Comparison of ENCODE assay signal across 1 cellular context in the genomic region with DNA sequence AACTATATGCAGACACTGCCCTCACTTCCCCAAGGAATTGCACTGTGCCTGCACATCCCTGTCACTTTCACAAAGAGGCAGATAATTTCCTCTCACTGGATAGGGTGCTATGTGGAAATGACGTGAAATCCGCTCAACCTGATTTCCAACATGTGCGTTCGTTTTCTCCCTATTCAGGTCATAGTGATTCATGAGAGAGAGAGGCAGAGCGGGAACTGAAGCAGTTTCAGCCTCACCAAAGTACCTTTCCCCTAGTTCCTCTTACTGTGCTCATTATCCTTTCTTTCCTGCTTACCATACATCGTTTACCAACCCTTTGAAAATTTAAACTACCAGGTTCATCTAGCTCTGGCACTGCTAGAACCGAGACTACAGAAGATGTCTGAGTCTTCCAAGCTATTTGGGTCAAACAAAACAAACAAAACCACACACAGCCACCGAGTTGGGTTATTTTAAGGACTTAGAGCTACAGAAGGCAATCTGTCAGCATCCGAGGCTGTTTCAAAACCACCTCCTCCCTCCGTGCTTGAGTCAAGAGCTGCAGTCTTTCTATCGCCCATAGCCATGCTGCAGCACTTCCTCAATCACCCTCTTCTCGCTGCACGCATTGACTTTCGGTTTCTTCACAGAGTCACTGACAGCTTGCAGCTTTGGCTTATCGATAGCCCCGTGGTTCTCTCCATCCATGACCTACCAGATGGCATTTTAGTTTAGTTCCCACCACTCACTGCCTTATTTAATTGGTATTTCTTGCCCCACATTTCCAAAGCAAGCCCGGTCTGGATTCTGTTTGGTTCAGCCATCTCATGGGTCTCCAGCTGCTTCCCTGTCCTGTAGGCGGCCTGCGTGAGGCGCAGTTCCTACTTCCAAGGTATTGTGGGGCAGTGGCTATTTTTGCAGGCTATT.
A peak's percentile ranks its signal among the peaks of the same experiment; 100 is the strongest.
TF ChIP-seq lines count a peak whose summit lies in the region.

No MANE protein-coding gene starts in this region.

TF ChIP-seq in HepG2, 621 proteins besides CTCF, POLR2A, EP300 and RAD21 (continued from another document and continues in another):
- TF ChIP-seq AHDC1 (CRISPR knock-in tag; IDR thresholded peaks at IDR 0.05; ENCODE audit: borderline replicate concordance) (no peak), ZC3H13 (CRISPR knock-in tag; IDR thresholded peaks at IDR 0.05) (no peak), PAX8 (CRISPR knock-in tag; IDR thresholded peaks at IDR 0.05; ENCODE audit: borderline replicate concordance) (no peak), TRIM24 (CRISPR knock-in tag; IDR thresholded peaks at IDR 0.05) (no peak), SMC3 (IDR thresholded peaks at IDR 0.05; ENCODE audit: low read length) (no peak; the same call in 1 of the 2 replicates), ZNF143 (CRISPR knock-in tag; IDR thresholded peaks at IDR 0.05) (peak; percentile 60; the same call in 1 of the 2 replicates), UBTF (CRISPR knock-in tag; IDR thresholded peaks at IDR 0.05) (no peak), MLXIP (CRISPR knock-in tag; IDR thresholded peaks at IDR 0.05; ENCODE audit: borderline replicate concordance) (no peak), GPN1 (CRISPR knock-in tag; IDR thresholded peaks at IDR 0.05; ENCODE audit: borderline replicate concordance) (no peak), CREB1 (IDR thresholded peaks at IDR 0.05) (0 out of 2 replicates have a peak, but pooled peaks have one; percentile 13), CREB1 (CRISPR knock-in tag; IDR thresholded peaks at IDR 0.05) (no peak), KLF11 (CRISPR knock-in tag; IDR thresholded peaks at IDR 0.05) (no peak), ZNF350 (CRISPR knock-in tag; IDR thresholded peaks at IDR 0.05; ENCODE audit: borderline replicate concordance, low read depth) (no peak), LRRFIP1 (CRISPR knock-in tag; conservative IDR thresholded peaks at IDR 0.05) (no peak)
- TF ChIP-seq, protein P1, sequence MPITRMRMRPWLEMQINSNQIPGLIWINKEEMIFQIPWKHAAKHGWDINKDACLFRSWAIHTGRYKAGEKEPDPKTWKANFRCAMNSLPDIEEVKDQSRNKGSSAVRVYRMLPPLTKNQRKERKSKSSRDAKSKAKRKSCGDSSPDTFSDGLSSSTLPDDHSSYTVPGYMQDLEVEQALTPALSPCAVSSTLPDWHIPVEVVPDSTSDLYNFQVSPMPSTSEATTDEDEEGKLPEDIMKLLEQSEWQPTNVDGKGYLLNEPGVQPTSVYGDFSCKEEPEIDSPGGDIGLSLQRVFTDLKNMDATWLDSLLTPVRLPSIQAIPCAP (CRISPR knock-in tag; IDR thresholded peaks at IDR 0.05; ENCODE audit: low read depth): 0 out of 2 replicates have a peak, but pooled peaks have one; percentile 66
- TF ChIP-seq, protein P2, sequence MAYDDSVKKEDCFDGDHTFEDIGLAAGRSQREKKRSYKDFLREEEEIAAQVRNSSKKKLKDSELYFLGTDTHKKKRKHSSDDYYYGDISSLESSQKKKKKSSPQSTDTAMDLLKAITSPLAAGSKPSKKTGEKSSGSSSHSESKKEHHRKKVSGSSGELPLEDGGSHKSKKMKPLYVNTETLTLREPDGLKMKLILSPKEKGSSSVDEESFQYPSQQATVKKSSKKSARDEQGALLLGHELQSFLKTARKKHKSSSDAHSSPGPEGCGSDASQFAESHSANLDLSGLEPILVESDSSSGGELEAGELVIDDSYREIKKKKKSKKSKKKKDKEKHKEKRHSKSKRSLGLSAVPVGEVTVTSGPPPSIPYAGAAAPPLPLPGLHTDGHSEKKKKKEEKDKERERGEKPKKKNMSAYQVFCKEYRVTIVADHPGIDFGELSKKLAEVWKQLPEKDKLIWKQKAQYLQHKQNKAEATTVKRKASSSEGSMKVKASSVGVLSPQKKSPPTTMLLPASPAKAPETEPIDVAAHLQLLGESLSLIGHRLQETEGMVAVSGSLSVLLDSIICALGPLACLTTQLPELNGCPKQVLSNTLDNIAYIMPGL (CRISPR knock-in tag; IDR thresholded peaks at IDR 0.05; ENCODE audit: borderline replicate concordance in 1 of 2, low read depth in 1 of 2): peak in 1 of 2 experiments; percentile 42; a peak in 1 of 4 replicates
- TF ChIP-seq, protein P3, sequence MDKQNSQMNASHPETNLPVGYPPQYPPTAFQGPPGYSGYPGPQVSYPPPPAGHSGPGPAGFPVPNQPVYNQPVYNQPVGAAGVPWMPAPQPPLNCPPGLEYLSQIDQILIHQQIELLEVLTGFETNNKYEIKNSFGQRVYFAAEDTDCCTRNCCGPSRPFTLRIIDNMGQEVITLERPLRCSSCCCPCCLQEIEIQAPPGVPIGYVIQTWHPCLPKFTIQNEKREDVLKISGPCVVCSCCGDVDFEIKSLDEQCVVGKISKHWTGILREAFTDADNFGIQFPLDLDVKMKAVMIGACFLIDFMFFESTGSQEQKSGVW (CRISPR knock-in tag; IDR thresholded peaks at IDR 0.05; ENCODE audit: borderline replicate concordance): no peak
- TF ChIP-seq, protein P4, sequence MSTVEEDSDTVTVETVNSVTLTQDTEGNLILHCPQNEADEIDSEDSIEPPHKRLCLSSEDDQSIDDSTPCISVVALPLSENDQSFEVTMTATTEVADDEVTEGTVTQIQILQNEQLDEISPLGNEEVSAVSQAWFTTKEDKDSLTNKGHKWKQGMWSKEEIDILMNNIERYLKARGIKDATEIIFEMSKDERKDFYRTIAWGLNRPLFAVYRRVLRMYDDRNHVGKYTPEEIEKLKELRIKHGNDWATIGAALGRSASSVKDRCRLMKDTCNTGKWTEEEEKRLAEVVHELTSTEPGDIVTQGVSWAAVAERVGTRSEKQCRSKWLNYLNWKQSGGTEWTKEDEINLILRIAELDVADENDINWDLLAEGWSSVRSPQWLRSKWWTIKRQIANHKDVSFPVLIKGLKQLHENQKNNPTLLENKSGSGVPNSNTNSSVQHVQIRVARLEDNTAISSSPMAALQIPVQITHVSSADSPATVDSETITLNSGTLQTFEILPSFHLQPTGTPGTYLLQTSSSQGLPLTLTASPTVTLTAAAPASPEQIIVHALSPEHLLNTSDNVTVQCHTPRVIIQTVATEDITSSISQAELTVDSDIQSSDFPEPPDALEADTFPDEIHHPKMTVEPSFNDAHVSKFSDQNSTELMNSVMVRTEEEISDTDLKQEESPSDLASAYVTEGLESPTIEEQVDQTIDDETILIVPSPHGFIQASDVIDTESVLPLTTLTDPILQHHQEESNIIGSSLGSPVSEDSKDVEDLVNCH (CRISPR knock-in tag; IDR thresholded peaks at IDR 0.05): no peak
- TF ChIP-seq, protein P5, sequence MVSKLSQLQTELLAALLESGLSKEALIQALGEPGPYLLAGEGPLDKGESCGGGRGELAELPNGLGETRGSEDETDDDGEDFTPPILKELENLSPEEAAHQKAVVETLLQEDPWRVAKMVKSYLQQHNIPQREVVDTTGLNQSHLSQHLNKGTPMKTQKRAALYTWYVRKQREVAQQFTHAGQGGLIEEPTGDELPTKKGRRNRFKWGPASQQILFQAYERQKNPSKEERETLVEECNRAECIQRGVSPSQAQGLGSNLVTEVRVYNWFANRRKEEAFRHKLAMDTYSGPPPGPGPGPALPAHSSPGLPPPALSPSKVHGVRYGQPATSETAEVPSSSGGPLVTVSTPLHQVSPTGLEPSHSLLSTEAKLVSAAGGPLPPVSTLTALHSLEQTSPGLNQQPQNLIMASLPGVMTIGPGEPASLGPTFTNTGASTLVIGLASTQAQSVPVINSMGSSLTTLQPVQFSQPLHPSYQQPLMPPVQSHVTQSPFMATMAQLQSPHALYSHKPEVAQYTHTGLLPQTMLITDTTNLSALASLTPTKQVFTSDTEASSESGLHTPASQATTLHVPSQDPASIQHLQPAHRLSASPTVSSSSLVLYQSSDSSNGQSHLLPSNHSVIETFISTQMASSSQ (IDR thresholded peaks at IDR 0.05; ENCODE audit: low read depth): no peak
- TF ChIP-seq, protein P5 (CRISPR knock-in tag; IDR thresholded peaks at IDR 0.05; ENCODE audit: borderline replicate concordance): no peak
